Comparison of ENCODE assay signal across 16 cellular contexts in genomic region chr13:87736849-87737400, GRCh38.
DNase-seq lines count a peak whose midpoint lies in the region; ATAC-seq, FAIRE-seq and TF ChIP-seq lines count a peak whose summit lies in the region.
"Had no signal": no experiment of that assay in that cellular context is flagged by ENCODE, and none has a peak within 500 bp of the region (broad histone marks: within the 10 kb centered on the region; RNA-seq: fewer than 3 reads in every experiment).

No MANE protein-coding gene starts in this region.

- TF ChIP-seq CTCF in D721Med (IDR thresholded peaks at IDR 0.05; ENCODE audit: insufficient read depth, missing control alignments) = no peak
- no peak for TF ChIP-seq CTCF in bronchial epithelial cell (IDR thresholded peaks at IDR 0.05; ENCODE audit: insufficient read depth, low read length, severe bottlenecking)
- no peak for TF ChIP-seq CTCF in CD8-positive, alpha-beta T cell (IDR thresholded peaks at IDR 0.05)

- no peaks in the 10 kb centered on the region for H3K4me1 ChIP-seq in CD8-positive, alpha-beta memory T cell (ENCODE audit: insufficient read depth, low read length)
- no peaks in the 10 kb centered on the region for H3K4me1 ChIP-seq in CD8-positive, alpha-beta T cell (ENCODE audit: insufficient read depth, low read length)

- POLR2A ChIA-PET in CD8-positive, alpha-beta memory T cell (lab: Charles Lee) = no interaction called here
- POLR2A ChIA-PET in CD8-positive, alpha-beta T cell (lab: Charles Lee) = no interaction called here

- H3K9me3 Mint-ChIP-seq in CD8-positive, alpha-beta memory T cell = peaks cover 0 to 4% (median 2%) of the 10 kb centered on the region in 5 donors
- H3K9me3 Mint-ChIP-seq in CD8-positive, alpha-beta T cell = peaks cover 2% of the 10 kb centered on the region

- H3K27ac Mint-ChIP-seq in CD8-positive, alpha-beta memory T cell = no peak overlapping the region
- no peak overlapping the region for H3K27ac Mint-ChIP-seq in CD8-positive, alpha-beta T cell
- H3K27ac Mint-ChIP-seq: CD14-positive monocyte, IgD-negative memory B cell had no signal

- H3K4me3 ChIP-seq in bronchial epithelial cell (ENCODE audit: low read depth, low read length) = no peak overlapping the region
- H3K4me3 ChIP-seq in CD8-positive, alpha-beta memory T cell (ENCODE audit: low read length) = no peak overlapping the region
- no peak overlapping the region for H3K4me3 ChIP-seq in CD8-positive, alpha-beta T cell (ENCODE audit: low read depth, low read length)
- H3K4me3 ChIP-seq: GM12878 had no signal

- H3K9me3 ChIP-seq in CD8-positive, alpha-beta memory T cell (ENCODE audit: low read length) = no peaks in the 10 kb centered on the region
- H3K9me3 ChIP-seq in CD8-positive, alpha-beta T cell (ENCODE audit: low read length) = no peaks in the 10 kb centered on the region

- no peak overlapping the region for H3K4me3 Mint-ChIP-seq in CD8-positive, alpha-beta memory T cell
- H3K4me3 Mint-ChIP-seq in CD8-positive, alpha-beta T cell = no peak overlapping the region
- H3K4me3 Mint-ChIP-seq: CD14-positive monocyte, IgD-negative memory B cell had no signal

- CTCF ChIA-PET in CD8-positive, alpha-beta memory T cell (lab: Charles Lee) = no interaction called here
- CTCF ChIA-PET in CD8-positive, alpha-beta T cell (lab: Charles Lee) = no interaction called here

- no peaks in the 10 kb centered on the region for H3K27me3 Mint-ChIP-seq in CD8-positive, alpha-beta memory T cell
- no peaks in the 10 kb centered on the region for H3K27me3 Mint-ChIP-seq in CD8-positive, alpha-beta T cell (ENCODE audit: low read depth)
- H3K27me3 Mint-ChIP-seq: IgD-negative memory B cell had no signal

- no peaks in the 10 kb centered on the region for H3K36me3 Mint-ChIP-seq in CD8-positive, alpha-beta memory T cell
- no peaks in the 10 kb centered on the region for H3K36me3 Mint-ChIP-seq in CD8-positive, alpha-beta T cell
- H3K36me3 Mint-ChIP-seq: CD14-positive monocyte, IgD-negative memory B cell had no signal

- no peak for ATAC-seq in CD8-positive, alpha-beta T cell
- ATAC-seq: GM12878, HCT116 had no signal

- peak; percentile 35 for FAIRE-seq in D721Med (lab: Jason Lieb, UNC)
- FAIRE-seq in bronchial epithelial cell (lab: Jason Lieb, UNC) = no peak
- FAIRE-seq: GM12878, GM18507 had no signal

- no peaks in the 10 kb centered on the region for H3K36me3 ChIP-seq in bronchial epithelial cell (ENCODE audit: control insufficient read depth, insufficient read depth, low read length)
- H3K36me3 ChIP-seq in CD8-positive, alpha-beta memory T cell (ENCODE audit: insufficient read depth, low read length) = no peaks in the 10 kb centered on the region
- H3K36me3 ChIP-seq in CD8-positive, alpha-beta T cell (ENCODE audit: insufficient read depth, low read length) = no peaks in the 10 kb centered on the region

- H3K27me3 ChIP-seq in bronchial epithelial cell (ENCODE audit: control insufficient read depth, insufficient read depth, low read length) = no peaks in the 10 kb centered on the region
- H3K27me3 ChIP-seq in CD8-positive, alpha-beta memory T cell (ENCODE audit: insufficient read depth, low read length, poor library complexity, severe bottlenecking) = no peaks in the 10 kb centered on the region
- no peaks in the 10 kb centered on the region for H3K27me3 ChIP-seq in CD8-positive, alpha-beta T cell (ENCODE audit: insufficient read depth, low read length)

- H3K4me1 Mint-ChIP-seq in CD8-positive, alpha-beta memory T cell = no peaks in the 10 kb centered on the region
- no peaks in the 10 kb centered on the region for H3K4me1 Mint-ChIP-seq in CD8-positive, alpha-beta T cell (ENCODE audit: low read depth)
- H3K4me1 Mint-ChIP-seq: CD14-positive monocyte, IgD-negative memory B cell had no signal

- DNase-seq in D721Med (ENCODE audit: insufficient read length, low spot score) = no peak
- peak; percentile 10 for DNase-seq in HT1080 (ENCODE audit: low read depth)
- peak; percentile 2 for DNase-seq in bronchial epithelial cell (ENCODE audit: low read depth)
- DNase-seq in middle frontal gyrus (ENCODE audit: extremely low spot score, low spot score) = peak; percentile 26
- DNase-seq in OCI-M1 (lab: John Stamatoyannopoulos, UW) = no peak
- DNase-seq in NCI-H774 (lab: John Stamatoyannopoulos, UW) = no peak
- no peak for DNase-seq in CD8-positive, alpha-beta memory T cell
- DNase-seq in CD8-positive, alpha-beta T cell = no peak
- DNase-seq: DMS 273 treated with DMSO at 0.1 percent for 48 hours, GOT3 had no signal

- H3K27ac ChIP-seq in CD8-positive, alpha-beta memory T cell (ENCODE audit: low read depth, low read length) = no peak overlapping the region
- H3K27ac ChIP-seq in CD8-positive, alpha-beta T cell (ENCODE audit: low read depth, low read length) = no peak overlapping the region
- H3K27ac ChIP-seq: 22Rv1 had no signal

- intact Hi-C loops in CD8-positive, alpha-beta T cell (cut with DNase I, micrococcal nuclease) = no loop called here

Comparison
In these comparisons a context has a peak if more than half of its experiments do, and no peak if none do; other contexts are left out.
1. DNase-seq: peak in HT1080 (single experiment), bronchial epithelial cell (single experiment) and middle frontal gyrus (single experiment); none in D721Med (single experiment), OCI-M1 (single experiment), NCI-H774 (single experiment), CD8-positive, alpha-beta memory T cell (0 of 5) and CD8-positive, alpha-beta T cell (0 of 7).